21 cellular contexts compared by ENCODE assay signal in genomic region chr9:135663857-135664256, GRCh38. TPM values are rescaled to one million over a fixed set of nuclear protein-coding genes. Genes with fewer than 3 reads are reported as not detected.
DNase-seq lines count a peak whose midpoint lies in the region; ATAC-seq and TF ChIP-seq lines count a peak whose summit lies in the region.
"Had no signal": no experiment of that assay in that cellular context is flagged by ENCODE, and none has a peak within 500 bp of the region (broad histone marks: within the 10 kb centered on the region; RNA-seq: fewer than 3 reads in every experiment).

No MANE protein-coding gene starts in this region.

- H3K4me1 Mint-ChIP-seq in activated CD4-positive, alpha-beta T cell treated with anti-CD3 and anti-CD28 coated beads, Interleukin-2, amount 10 ng/mL, durations not matched to agents 7 days and 5 days = no peaks in the 10 kb centered on the region
- H3K4me1 Mint-ChIP-seq in nephron progenitor cell = peaks cover 37% of the 10 kb centered on the region
- no peaks in the 10 kb centered on the region for H3K4me1 Mint-ChIP-seq in activated CD4-positive, alpha-beta memory T cell treated with anti-CD3 and anti-CD28 coated beads for 36 hours (ENCODE audit: low read depth)

- H3K27ac Mint-ChIP-seq in activated CD4-positive, alpha-beta T cell treated with anti-CD3 and anti-CD28 coated beads, Interleukin-2, amount 10 ng/mL, durations not matched to agents 7 days and 5 days = peak overlapping the region; percentile 46
- peak overlapping the region; percentile 42 for H3K27ac Mint-ChIP-seq in nephron progenitor cell
- H3K27ac Mint-ChIP-seq in activated CD4-positive, alpha-beta memory T cell treated with anti-CD3 and anti-CD28 coated beads for 36 hours = no peak overlapping the region
- H3K27ac Mint-ChIP-seq: CD8-positive, alpha-beta T cell; GM23338; HFFc6 had no signal

- no peak for ATAC-seq in heart left ventricle
- ATAC-seq: CD8-positive, alpha-beta T cell had no signal

- TF ChIP-seq CTCF in nephron progenitor cell (IDR thresholded peaks at IDR 0.05) (no peak), spleen (IDR thresholded peaks at IDR 0.05 in 8 of 11, conservative IDR thresholded peaks at IDR 0.05 in 3 of 11) (no peak), heart left ventricle (IDR thresholded peaks at IDR 0.05) (no peak)

- POLR2A ChIA-PET in activated CD4-positive, alpha-beta T cell treated with anti-CD3 and anti-CD28 coated beads, Interleukin-2, amount 10 ng/mL, durations not matched to agents 7 days and 5 days (lab: Charles Lee) = no interaction called here
- POLR2A ChIA-PET in activated CD4-positive, alpha-beta memory T cell treated with anti-CD3 and anti-CD28 coated beads for 36 hours (lab: Charles Lee) = no interaction called here

- no peak overlapping the region for H3K4me3 Mint-ChIP-seq in activated CD4-positive, alpha-beta T cell treated with anti-CD3 and anti-CD28 coated beads, Interleukin-2, amount 10 ng/mL, durations not matched to agents 7 days and 5 days
- H3K4me3 Mint-ChIP-seq in nephron progenitor cell = no peak overlapping the region
- no peak overlapping the region for H3K4me3 Mint-ChIP-seq in activated CD4-positive, alpha-beta memory T cell treated with anti-CD3 and anti-CD28 coated beads for 36 hours
- H3K4me3 Mint-ChIP-seq: CD8-positive, alpha-beta T cell; GM23338; HFFc6 had no signal

- WGBS in spleen, 5 donors = 79 to 93% (median 86%) methylated on average over 11 to 12 of the region's 12 CpGs
- WGBS in heart left ventricle, 4 donors = 88 to 90% (median 89%) methylated on average over 12 of the region's 12 CpGs

- intact Hi-C loops in spleen (cut with DNase I; ENCODE audit: low total_unique reads) (no loop called here), heart left ventricle (cut with DNase I) (no loop called here)
- intact Hi-C loops in activated CD4-positive, alpha-beta memory T cell treated with anti-CD3 and anti-CD28 coated beads for 36 hours (cut with micrococcal nuclease) = no loop called here

- no peak for DNase-seq in activated CD4-positive, alpha-beta T cell treated with anti-CD3 and anti-CD28 coated beads, Interleukin-2, amount 10 ng/mL, durations not matched to agents 7 days and 5 days
- DNase-seq in activated CD4-positive, alpha-beta T cell treated with anti-CD3 and anti-CD28 coated beads, Interleukin-2, amount 50 U/mL, for 48 hours = no peak
- DNase-seq in iPS-NIHi11 (ENCODE audit: low spot score) = peak; percentile 2
- DNase-seq in nephron progenitor cell = no peak
- DNase-seq in spleen = peak; percentile 29
- DNase-seq in activated CD4-positive, alpha-beta memory T cell treated with anti-CD3 and anti-CD28 coated beads for 36 hours = no peak
- no peak for DNase-seq in heart left ventricle
- no peak for DNase-seq in HT-29 (ENCODE audit: low spot score)
- DNase-seq: 8988T; ACHN; C1 segment of cervical spinal cord; Caco-2; CD8-positive, alpha-beta T cell; DMS153; DND-41; HFFc6 had no signal

- H3K27me3 ChIP-seq in spleen (replicated peaks in 1 of 7) (peaks cover 0 to 36% (median 0%) of the 10 kb centered on the region in 7 donors), heart left ventricle (peaks cover 0 to 18% (median 0%) of the 10 kb centered on the region in 9 donors)

- TF ChIP-seq POLR2A in spleen (IDR thresholded peaks at IDR 0.05) (no peak), heart left ventricle (IDR thresholded peaks at IDR 0.05) (no peak)

- CTCF ChIA-PET in activated CD4-positive, alpha-beta T cell treated with anti-CD3 and anti-CD28 coated beads, Interleukin-2, amount 10 ng/mL, durations not matched to agents 7 days and 5 days (lab: Charles Lee) = no interaction called here
- CTCF ChIA-PET in activated CD4-positive, alpha-beta memory T cell treated with anti-CD3 and anti-CD28 coated beads for 36 hours (lab: Charles Lee) = no interaction called here

- no peaks in the 10 kb centered on the region for H3K9me3 Mint-ChIP-seq in activated CD4-positive, alpha-beta T cell treated with anti-CD3 and anti-CD28 coated beads, Interleukin-2, amount 10 ng/mL, durations not matched to agents 7 days and 5 days
- peaks cover 7% of the 10 kb centered on the region for H3K9me3 Mint-ChIP-seq in nephron progenitor cell
- no peaks in the 10 kb centered on the region for H3K9me3 Mint-ChIP-seq in activated CD4-positive, alpha-beta memory T cell treated with anti-CD3 and anti-CD28 coated beads for 36 hours
- H3K9me3 Mint-ChIP-seq: CD8-positive, alpha-beta T cell had no signal

- H3K4me3 ChIP-seq in spleen (no peak overlapping the region), heart left ventricle (no peak overlapping the region)
- H3K4me3 ChIP-seq: A549, GM23338, HAP-1 had no signal

- H3K27ac ChIP-seq in spleen (no peak overlapping the region), heart left ventricle (no peak overlapping the region)
- H3K27ac ChIP-seq: A549 had no signal

- H3K36me3 ChIP-seq in spleen (no peaks in the 10 kb centered on the region), heart left ventricle (no peaks in the 10 kb centered on the region)
- H3K36me3 ChIP-seq: HAP-1 had no signal

- H3K36me3 Mint-ChIP-seq in activated CD4-positive, alpha-beta T cell treated with anti-CD3 and anti-CD28 coated beads, Interleukin-2, amount 10 ng/mL, durations not matched to agents 7 days and 5 days (ENCODE audit: low read depth) = no peaks in the 10 kb centered on the region
- H3K36me3 Mint-ChIP-seq in nephron progenitor cell (ENCODE audit: low read depth) = no peaks in the 10 kb centered on the region
- H3K36me3 Mint-ChIP-seq in activated CD4-positive, alpha-beta memory T cell treated with anti-CD3 and anti-CD28 coated beads for 36 hours = no peaks in the 10 kb centered on the region
- H3K36me3 Mint-ChIP-seq: CD8-positive, alpha-beta T cell had no signal

- H3K4me1 ChIP-seq in spleen = no peaks in the 10 kb centered on the region
- peaks cover 0 to 5% (median 0%) of the 10 kb centered on the region in 12 donors for H3K4me1 ChIP-seq in heart left ventricle
- H3K4me1 ChIP-seq: A549, Caco-2, HAP-1 had no signal

- H3K9me3 ChIP-seq in spleen = peaks cover 0 to 5% (median 0%) of the 10 kb centered on the region in 8 donors
- no peaks in the 10 kb centered on the region for H3K9me3 ChIP-seq in heart left ventricle
- H3K9me3 ChIP-seq: A549, Caco-2, HAP-1 had no signal

- no peaks in the 10 kb centered on the region for H3K27me3 Mint-ChIP-seq in activated CD4-positive, alpha-beta T cell treated with anti-CD3 and anti-CD28 coated beads, Interleukin-2, amount 10 ng/mL, durations not matched to agents 7 days and 5 days
- peaks cover 5% of the 10 kb centered on the region for H3K27me3 Mint-ChIP-seq in nephron progenitor cell (ENCODE audit: low read depth, poor library complexity)
- H3K27me3 Mint-ChIP-seq in activated CD4-positive, alpha-beta memory T cell treated with anti-CD3 and anti-CD28 coated beads for 36 hours = no peaks in the 10 kb centered on the region

RNA-seq across cellular contexts. Expression of gene LCN9, which starts 0.7 kb away (rescaled TPM):
- total RNA-seq in activated CD4-positive, alpha-beta T cell treated with anti-CD3 and anti-CD28 coated beads, Interleukin-2, amount 10 ng/mL, durations not matched to agents 7 days and 5 days = not detected
- total RNA-seq in spleen (not detected), heart left ventricle (not detected)
- polyA plus RNA-seq in spleen (not detected), heart left ventricle (not detected)
- not detected for total RNA-seq in activated CD4-positive, alpha-beta memory T cell treated with anti-CD3 and anti-CD28 coated beads for 36 hours
- not detected in 2 replicates for total RNA-seq in HT-29 (2014; rRNA removed; shearing (Covaris generic))
- total RNA-seq: Caco-2; CD8-positive, alpha-beta T cell; GM23338; H4; HFFc6 had no signal
- polyA plus RNA-seq: A549, BJ, GM23338 had no signal

RNA-seq across cellular contexts. Expression of gene GLT6D1, which starts 24.5 kb away (rescaled TPM):
- total RNA-seq in activated CD4-positive, alpha-beta T cell treated with anti-CD3 and anti-CD28 coated beads, Interleukin-2, amount 10 ng/mL, durations not matched to agents 7 days and 5 days = not detected
- not detected for total RNA-seq in spleen
- not detected for polyA plus RNA-seq in spleen
- not detected for total RNA-seq in activated CD4-positive, alpha-beta memory T cell treated with anti-CD3 and anti-CD28 coated beads for 36 hours
- not detected for total RNA-seq in heart left ventricle
- not detected for polyA plus RNA-seq in heart left ventricle
- not detected in 2 replicates for total RNA-seq in HT-29 (2014; rRNA removed; shearing (Covaris generic))
- total RNA-seq: Caco-2; CD8-positive, alpha-beta T cell; GM23338; H4; HFFc6 had no signal
- polyA plus RNA-seq: A549, BJ, GM23338 had no signal

RNA-seq across cellular contexts. Expression of gene SOHLH1, which starts 35.4 kb away (rescaled TPM):
- not detected for total RNA-seq in activated CD4-positive, alpha-beta T cell treated with anti-CD3 and anti-CD28 coated beads, Interleukin-2, amount 10 ng/mL, durations not matched to agents 7 days and 5 days
- not detected for total RNA-seq in spleen
- under 1 TPM in 2 of 3 donors, not detected in 1; 0.07 to 0.10 TPM for polyA plus RNA-seq in spleen
- total RNA-seq in activated CD4-positive, alpha-beta memory T cell treated with anti-CD3 and anti-CD28 coated beads for 36 hours = not detected
- total RNA-seq in heart left ventricle = not detected
- polyA plus RNA-seq in heart left ventricle = not detected
- total RNA-seq in HT-29 (2014; rRNA removed; shearing (Covaris generic)) = not detected in 2 replicates
- total RNA-seq: CD8-positive, alpha-beta T cell; H4; HFFc6 had no signal
- polyA plus RNA-seq: A549, BJ, GM23338 had no signal

RNA-seq across cellular contexts. Expression of gene KCNT1, which starts 38.1 kb away (rescaled TPM):
- total RNA-seq in activated CD4-positive, alpha-beta T cell treated with anti-CD3 and anti-CD28 coated beads, Interleukin-2, amount 10 ng/mL, durations not matched to agents 7 days and 5 days = under 1 TPM in 1 of 2 experiments, not detected in 1; 0.08 TPM
- total RNA-seq in spleen = 10 to 100 TPM in 6 of 7 donors, 1 to 10 TPM in 1; 8.3 to 41.5 (median 27.0) TPM
- polyA plus RNA-seq in spleen = 10 to 100 TPM in 1 of 3 donors, 1 to 10 TPM in 2; 1.0 to 18.4 (median 5.6) TPM
- not detected for total RNA-seq in activated CD4-positive, alpha-beta memory T cell treated with anti-CD3 and anti-CD28 coated beads for 36 hours
- 1 to 10 TPM in 7 of 9 donors, under 1 TPM in 2; 0.50 to 7.4 (median 2.6) TPM for total RNA-seq in heart left ventricle
- polyA plus RNA-seq in heart left ventricle = 1 to 10 TPM in 1 of 2 donors, under 1 TPM in 1; 0.21 to 1.3 TPM
- total RNA-seq in HT-29 (2014; rRNA removed; shearing (Covaris generic)) = not detected in 2 replicates
- total RNA-seq: CD8-positive, alpha-beta T cell; H4; HFFc6 had no signal
- polyA plus RNA-seq: A549, BJ had no signal

Comparison
In these comparisons a context has a peak if more than half of its experiments do, and no peak if none do; other contexts are left out.
1. DNase-seq: peak in iPS-NIHi11 (single experiment) and spleen (single experiment); none in activated CD4-positive, alpha-beta T cell treated with anti-CD3 and anti-CD28 coated beads, Interleukin-2, amount 10 ng/mL, durations not matched to agents 7 days and 5 days (single experiment), activated CD4-positive, alpha-beta T cell treated with anti-CD3 and anti-CD28 coated beads, Interleukin-2, amount 50 U/mL, for 48 hours (0 of 2), nephron progenitor cell (single experiment), activated CD4-positive, alpha-beta memory T cell treated with anti-CD3 and anti-CD28 coated beads for 36 hours (single experiment), heart left ventricle (0 of 5) and HT-29 (single experiment).